8 cellular contexts compared by ENCODE assay signal in the genomic region with DNA sequence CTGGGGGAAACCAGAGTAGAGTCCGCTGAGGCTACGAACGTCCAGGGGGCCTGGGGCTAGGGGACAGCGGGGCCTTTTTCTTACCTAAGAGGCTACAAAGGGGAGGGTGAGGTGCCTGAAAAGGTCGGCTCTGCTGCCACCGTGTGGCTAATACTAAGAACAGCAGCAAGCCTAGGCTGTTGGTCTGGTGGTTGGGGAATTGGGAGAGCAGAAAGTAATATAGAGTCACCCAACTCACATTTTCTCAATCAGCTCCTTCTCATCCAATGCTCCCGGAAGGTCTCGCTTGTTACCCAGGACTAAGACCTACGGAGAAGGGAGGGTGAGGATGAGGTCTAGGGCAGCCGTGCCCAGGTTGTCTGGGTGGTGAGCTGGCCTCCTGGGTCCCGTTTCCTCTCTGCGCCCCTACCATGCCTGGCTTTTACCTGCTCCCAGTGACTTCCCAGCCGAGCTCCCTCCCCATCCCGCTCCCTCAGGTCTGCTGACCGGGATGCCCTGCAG. TPM values are rescaled to one million over a fixed set of nuclear protein-coding genes. Genes with fewer than 3 reads are reported as not detected.
DNase-seq lines count a peak whose midpoint lies in the region; ATAC-seq and TF ChIP-seq lines count a peak whose summit lies in the region.

No MANE protein-coding gene starts in this region.

- ATAC-seq in HG02571 (IDR thresholded peaks at IDR 0.05; ENCODE audit: unreplicated experiment) (peak; percentile 70), HG03097 (IDR thresholded peaks at IDR 0.05; ENCODE audit: low FRiP score, unreplicated experiment) (no peak)

- peak; percentile 69 for DNase-seq in NCI-H2171 treated with DMSO at 0.1 percent for 48 hours (lab: John Stamatoyannopoulos, UW)
- peak; percentile 88 for DNase-seq in WERI-Rb-1
- peak; percentile 85 for DNase-seq in cerebellum (ENCODE audit: low spot score)
- DNase-seq in stimulated activated CD4-positive, alpha-beta T cell treated with anti-CD3 and anti-CD28 coated beads, Interleukin-4, amount 100 ng/mL, for 4 hours = peak; percentile 36 to 48

- no peak overlapping the region for H3K4me2 ChIP-seq in DOHH2 (ENCODE audit: low read length)

- peaks cover 19% of the 10 kb centered on the region for H3K79me2 ChIP-seq in DOHH2 (ENCODE audit: control insufficient read depth, low read length)

- H3K36me3 ChIP-seq in DOHH2 (ENCODE audit: control insufficient read depth, low read length) (peaks cover 32% of the 10 kb centered on the region), WERI-Rb-1 (peaks cover 73% of the 10 kb centered on the region)

- H3K27me3 ChIP-seq in DOHH2 (ENCODE audit: control insufficient read depth, low read length) = no peaks in the 10 kb centered on the region
- no peaks in the 10 kb centered on the region for H3K27me3 ChIP-seq in WERI-Rb-1 (ENCODE audit: insufficient read depth, low read depth, severe bottlenecking)
- no peaks in the 10 kb centered on the region for H3K27me3 ChIP-seq in layer of hippocampus (ENCODE audit: control insufficient read depth, insufficient read depth, low read length)

- H4K20me1 ChIP-seq in DOHH2 (ENCODE audit: control insufficient read depth, insufficient read depth, low read depth, low read length) = no peaks in the 10 kb centered on the region

- TF ChIP-seq CTCF in DOHH2 (IDR thresholded peaks at IDR 0.05; ENCODE audit: low read depth, low read length, poor library complexity, severe bottlenecking) (peak; percentile 82), WERI-Rb-1 (IDR thresholded peaks at IDR 0.05; ENCODE audit: low read depth, low read length) (peak; percentile 98)

- H3K4me3 ChIP-seq in DOHH2 (ENCODE audit: low read length) (no peak overlapping the region), WERI-Rb-1 (ENCODE audit: low read depth, low read length) (no peak overlapping the region)

- no peaks in the 10 kb centered on the region for H3K4me1 ChIP-seq in DOHH2 (ENCODE audit: control insufficient read depth, low read length)

- peaks cover 6% of the 10 kb centered on the region for H3F3A ChIP-seq in DOHH2 (ENCODE audit: control insufficient read depth, insufficient read depth)

- H3K9me3 ChIP-seq in DOHH2 (ENCODE audit: control insufficient read depth, insufficient read depth, low read length) (no peaks in the 10 kb centered on the region), WERI-Rb-1 (ENCODE audit: severe bottlenecking) (no peaks in the 10 kb centered on the region)

- no peaks in the 10 kb centered on the region for H3K9me2 ChIP-seq in DOHH2 (replicated peaks; ENCODE audit: control insufficient read depth, low read length)

- no peak overlapping the region for H3K27ac ChIP-seq in DOHH2 (ENCODE audit: low read depth, low read length)
- H3K27ac ChIP-seq in WERI-Rb-1 = peak overlapping the region; percentile 64
- H3K27ac ChIP-seq in layer of hippocampus (ENCODE audit: low read depth, low read length) = peak overlapping the region; percentile 73

RNA-seq across cellular contexts. Expression of a gene that starts 9.3 kb away (rescaled TPM):
- 35.8 TPM for total RNA-seq in cerebellum

RNA-seq across cellular contexts. Expression of a gene that starts 12.6 kb away (rescaled TPM):
- 1.1 TPM for total RNA-seq in cerebellum

RNA-seq across cellular contexts. Expression of a gene that starts 25.1 kb away (rescaled TPM):
- total RNA-seq in cerebellum = 0.09 TPM

RNA-seq across cellular contexts. Expression of a gene that starts 58.3 kb away (rescaled TPM):
- total RNA-seq in cerebellum = 2.9 TPM
